Comparison of ENCODE assay signal across 17 cellular contexts in genomic region chr18:43572165-43572564, GRCh38.
DNase-seq lines count a peak whose midpoint lies in the region; ATAC-seq, FAIRE-seq and TF ChIP-seq lines count a peak whose summit lies in the region.
"Had no signal": no experiment of that assay in that cellular context is flagged by ENCODE, and none has a peak within 500 bp of the region (broad histone marks: within the 10 kb centered on the region; RNA-seq: fewer than 3 reads in every experiment).

No MANE protein-coding gene starts in this region.

- no peak overlapping the region for H3K9ac ChIP-seq in HepG2 (ENCODE audit: insufficient read depth, low read depth, low read length)

- POLR2A ChIA-PET in HepG2 (lab: Yijun Ruan, JAX): no interaction called here

- CTCF ChIA-PET in HepG2 (lab: Yijun Ruan, JAX; ENCODE audit: low intra/inter-chr PET ratio, low total read pairs): interaction anchor here (3.5 kb wide), 1 partner anchor 16 kb away, joined by 26 read pairs; no protein-coding TSS in a partner anchor

- H4K20me1 ChIP-seq in HepG2 (ENCODE audit: insufficient read depth, low read length): no peaks in the 10 kb centered on the region

- in situ Hi-C loops in HepG2 (cut with HindIII; ENCODE audit: extremely low pct_ligation_motif_present, low pct_unique_long_range_greater_than_20kb): loop anchor here (25.0 kb wide), 1 partner anchor 985 kb away; no protein-coding TSS in a partner anchor

- BruUV-seq in HepG2 (replicated peaks; lab: Mats Ljungman, UMichigan): no TSS peak

- DNase-seq in D721Med (ENCODE audit: insufficient read length, low spot score) (no peak), midbrain (lab: John Stamatoyannopoulos, UW) (no peak), left lung (no peak), HepG2 (ENCODE audit: low spot score) (no peak), GM03348 (ENCODE audit: low spot score) (no peak)
- DNase-seq: 8988T; activated naive CD4-positive, alpha-beta T cell treated with anti-CD3 and anti-CD28 coated beads, Interleukin-2, amount 50 U/mL, for 16 hours; CD4-positive, alpha-beta T cell; effector CD4-positive, alpha-beta T cell; EL; NCI-H2107 had no signal

- FAIRE-seq in D721Med (lab: Jason Lieb, UNC) (peak; percentile 32), HepG2 (lab: Jason Lieb, UNC) (no peak)
- FAIRE-seq: HTR-8/SVneo had no signal

- H3K27ac ChIP-seq in left lung (no peak overlapping the region), HepG2 (ENCODE audit: extremely low read length, insufficient read depth, low read length) (no peak overlapping the region)
- H3K27ac ChIP-seq: breast epithelium had no signal

- H3K9me3 ChIP-seq in left lung (no peaks in the 10 kb centered on the region), HepG2 (ENCODE audit: low read length) (no peaks in the 10 kb centered on the region)
- H3K9me3 ChIP-seq: breast epithelium had no signal

- TF ChIP-seq EP300 in HepG2 (IDR thresholded peaks at IDR 0.05; ENCODE audit: low read depth in 2 of 2, low read length in 2 of 2): no peak
- TF ChIP-seq EP300 in HepG2 (CRISPR knock-in tag; IDR thresholded peaks at IDR 0.05; ENCODE audit: borderline replicate concordance): no peak

- no peaks in the 10 kb centered on the region for H3K36me3 ChIP-seq in left lung
- no peaks in the 10 kb centered on the region for H3K36me3 ChIP-seq in HepG2 (replicated peaks in 1 of 2; ENCODE audit: control insufficient read depth in 1 of 2, insufficient read depth in 2 of 2, low read length in 2 of 2)
- H3K36me3 ChIP-seq: breast epithelium had no signal

- TF ChIP-seq POLR2A in HepG2 (IDR thresholded peaks at IDR 0.05; ENCODE audit: insufficient read depth in 1 of 2, low read depth in 2 of 2, low read length in 2 of 2): no peak

- no peak for TF ChIP-seq RAD21 in HepG2 (CRISPR knock-in tag; IDR thresholded peaks at IDR 0.05)

- no peak overlapping the region for H2AFZ ChIP-seq in HepG2 (ENCODE audit: low read length)

- no peaks in the 10 kb centered on the region for H3K79me2 ChIP-seq in HepG2 (ENCODE audit: insufficient read depth, low read length)

- no peaks in the 10 kb centered on the region for H3K4me1 ChIP-seq in left lung
- no peaks in the 10 kb centered on the region for H3K4me1 ChIP-seq in HepG2 (ENCODE audit: insufficient read depth, low read length)
- H3K4me1 ChIP-seq: breast epithelium had no signal

- H3K4me2 ChIP-seq in HepG2 (ENCODE audit: low read depth, low read length): no peak overlapping the region

- ATAC-seq in GM19351 (IDR thresholded peaks at IDR 0.05; ENCODE audit: unreplicated experiment) (peak; percentile 85), HG02610 (IDR thresholded peaks at IDR 0.05; ENCODE audit: unreplicated experiment) (peak; percentile 58), HG03432 (IDR thresholded peaks at IDR 0.05; ENCODE audit: unreplicated experiment) (peak; percentile 84), left lung (no peak), HepG2 (no peak)
- ATAC-seq: WTC11 had no signal

- no peak overlapping the region for H3K4me3 ChIP-seq in left lung
- no peak overlapping the region for H3K4me3 ChIP-seq in HepG2 (replicated peaks in 1 of 3; ENCODE audit: insufficient read depth in 1 of 3, low read depth in 2 of 3, low read length in 3 of 3)
- H3K4me3 ChIP-seq: breast epithelium had no signal

- 0% methylated on average over 2 of the region's 2 CpGs for WGBS in HepG2 (ENCODE audit: low lambda C conversion rate)

- intact Hi-C loops in left lung (cut with DNase I) (no loop called here), HepG2 (cut with micrococcal nuclease; ENCODE audit: unreplicated experiment) (no loop called here)

- H3K27me3 ChIP-seq in left lung: no peaks in the 10 kb centered on the region
- H3K27me3 ChIP-seq in HepG2 (ENCODE audit: control insufficient read depth in 1 of 2, insufficient read depth in 2 of 2, low read length in 2 of 2): no peaks in the 10 kb centered on the region
- H3K27me3 ChIP-seq: breast epithelium had no signal

- TF ChIP-seq CTCF in D721Med (IDR thresholded peaks at IDR 0.05; ENCODE audit: insufficient read depth, missing control alignments): no peak
- no peak for TF ChIP-seq CTCF in left lung (IDR thresholded peaks at IDR 0.05)
- no peak for TF ChIP-seq CTCF in HepG2 (CRISPR knock-in tag; IDR thresholded peaks at IDR 0.05)

TF ChIP-seq in HepG2, 621 proteins besides CTCF, POLR2A, EP300 and RAD21:
- TF ChIP-seq ZNF558 (CRISPR knock-in tag; IDR thresholded peaks at IDR 0.05; ENCODE audit: borderline replicate concordance) (no peak), NCOA2 (CRISPR knock-in tag; IDR thresholded peaks at IDR 0.05) (no peak)
- TF ChIP-seq, protein P1, sequence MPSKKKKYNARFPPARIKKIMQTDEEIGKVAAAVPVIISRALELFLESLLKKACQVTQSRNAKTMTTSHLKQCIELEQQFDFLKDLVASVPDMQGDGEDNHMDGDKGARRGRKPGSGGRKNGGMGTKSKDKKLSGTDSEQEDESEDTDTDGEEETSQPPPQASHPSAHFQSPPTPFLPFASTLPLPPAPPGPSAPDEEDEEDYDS (CRISPR knock-in tag; IDR thresholded peaks at IDR 0.05): no peak

Comparison
In these comparisons a context has a peak if more than half of its experiments do, and no peak if none do; other contexts are left out.
1. ATAC-seq: peak in GM19351 (single experiment), HG02610 (single experiment) and HG03432 (single experiment); none in left lung (single experiment) and HepG2 (single experiment).